11 cellular contexts compared by ENCODE assay signal in the genomic region with DNA sequence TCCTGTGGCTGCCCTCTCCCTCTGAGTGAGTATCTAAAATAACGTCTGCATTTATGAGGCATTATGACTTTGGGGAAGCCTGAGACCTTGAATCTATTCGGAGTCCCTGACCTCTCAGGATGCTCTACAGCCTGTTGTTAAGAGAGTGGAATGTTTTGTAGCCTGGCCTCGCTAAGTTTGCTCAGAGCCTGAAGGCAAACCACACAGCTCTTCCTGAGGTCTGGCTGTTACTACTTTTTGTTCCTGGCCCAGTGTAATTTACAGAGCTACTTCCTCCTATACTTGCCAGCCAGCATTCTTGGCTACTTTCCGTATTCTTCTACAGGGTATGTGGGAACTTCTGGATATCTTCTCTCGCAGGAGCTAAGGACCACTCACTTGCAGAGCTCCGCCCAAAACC. TPM values are rescaled to one million over a fixed set of nuclear protein-coding genes. Genes with fewer than 3 reads are reported as not detected.
A peak's percentile ranks its signal among the peaks of the same experiment; 100 is the strongest.
DNase-seq lines count a peak whose midpoint lies in the region; ATAC-seq and TF ChIP-seq lines count a peak whose summit lies in the region.
"Had no signal": no experiment of that assay in that cellular context is flagged by ENCODE, and none has a peak within 500 bp of the region (broad histone marks: within the 10 kb centered on the region; RNA-seq: fewer than 3 reads in every experiment).

No MANE protein-coding gene starts in this region.

- H3K79me2 ChIP-seq in hepatocyte, result peaks cover 12% of the 10 kb centered on the region

- no peaks in the 10 kb centered on the region for H3K36me3 ChIP-seq in hepatocyte (replicated peaks; ENCODE audit: insufficient read depth, low read depth)
- no peaks in the 10 kb centered on the region for H3K36me3 ChIP-seq in suprapubic skin
- H3K36me3 ChIP-seq: cardiac muscle cell, right lobe of liver had no signal

- TF ChIP-seq POLR2A in suprapubic skin (IDR thresholded peaks at IDR 0.05), result no peak

- H3K27ac ChIP-seq in hepatocyte (peak overlapping the region; percentile 54), suprapubic skin (peak overlapping the region; percentile 19)
- H3K27ac ChIP-seq: cardiac muscle cell, right lobe of liver had no signal

- no peaks in the 10 kb centered on the region for H3K27me3 ChIP-seq in hepatocyte
- no peaks in the 10 kb centered on the region for H3K27me3 ChIP-seq in suprapubic skin
- H3K27me3 ChIP-seq: cardiac muscle cell, right lobe of liver had no signal

- H2AFZ ChIP-seq in hepatocyte, result peak overlapping the region; percentile 47

- TF ChIP-seq CTCF in hepatocyte (IDR thresholded peaks at IDR 0.05; ENCODE audit: poor library complexity), result no peak
- no peak for TF ChIP-seq CTCF in suprapubic skin (IDR thresholded peaks at IDR 0.05)

- H3K9me2 ChIP-seq in hepatocyte (replicated peaks; ENCODE audit: insufficient read depth), result no peaks in the 10 kb centered on the region

- no peak for ATAC-seq in GM19328 (IDR thresholded peaks at IDR 0.05; ENCODE audit: unreplicated experiment)

- whole genome bisulfite sequencing in hepatocyte (ENCODE audit: low lambda C conversion rate, missing lambda C conversion rate), result 41% methylated on average over 6 of the region's 6 CpGs
- WGBS in suprapubic skin, result 22% methylated on average over 6 of the region's 6 CpGs

- H3K4me2 ChIP-seq in hepatocyte, result peak overlapping the region; percentile 6

- no peaks in the 10 kb centered on the region for H3K9me3 ChIP-seq in hepatocyte (ENCODE audit: low read depth)
- no peaks in the 10 kb centered on the region for H3K9me3 ChIP-seq in suprapubic skin
- H3K9me3 ChIP-seq: right lobe of liver had no signal

- no peaks in the 10 kb centered on the region for H4K20me1 ChIP-seq in hepatocyte (ENCODE audit: insufficient read depth, poor library complexity, severe bottlenecking)

- H3K4me3 ChIP-seq in hepatocyte (no peak overlapping the region), suprapubic skin (no peak overlapping the region)
- H3K4me3 ChIP-seq: cardiac muscle cell, right lobe of liver had no signal

- DNase-seq in HPDE6-E6E7 (ENCODE audit: extremely low spot score) (peak; percentile 32), UCSD-AML1 (lab: John Stamatoyannopoulos, UW; ENCODE audit: unreplicated experiment) (peak; percentile 43), hepatocyte (ENCODE audit: low spot score) (no peak), suprapubic skin (ENCODE audit: low spot score in 2 of 2) (no peak), posterior cingulate gyrus (no peak), NCI-H1436 treated with DMSO at 0.1 percent for 48 hours (lab: John Stamatoyannopoulos, UW) (no peak)
- no peak for DNase-seq in activated CD4-positive, CD25-positive, alpha-beta regulatory T cell (lab: John Stamatoyannopoulos, UW)
- DNase-seq: NK-92 treated with Interleukin-12 subunit alpha and Interleukin-12 subunit beta, amount 100 ng/mL, for 24 hours; right lobe of liver had no signal

- no peak for TF ChIP-seq EP300 in suprapubic skin (IDR thresholded peaks at IDR 0.05)

- H3K4me1 ChIP-seq in hepatocyte (ENCODE audit: insufficient read depth) (peaks cover 2% of the 10 kb centered on the region), suprapubic skin (peaks cover 33% of the 10 kb centered on the region)

- intact Hi-C loops in posterior cingulate gyrus (cut with DNase I), result loop anchor here (10.0 kb wide), 1 partner anchor 60 kb away; no protein-coding TSS in a partner anchor

RNA-seq across cellular contexts. Expression of a gene that starts 3.6 kb away (rescaled TPM):
- total RNA-seq in hepatocyte (35.5 and 43.4 TPM in 2 replicates), suprapubic skin (10 to 100 TPM; 16.9 to 43.0 (median 19.6) TPM)
- 17.6 and 24.5 TPM in 2 replicates for polyA plus RNA-seq in hepatocyte

Comparison
In these comparisons a context has a peak if more than half of its experiments do, and no peak if none do; other contexts are left out.
1. DNase-seq: peak in HPDE6-E6E7 (single experiment) and UCSD-AML1 (single experiment); none in hepatocyte (single experiment), suprapubic skin (0 of 2), posterior cingulate gyrus (0 of 10), activated CD4-positive, CD25-positive, alpha-beta regulatory T cell (0 of 4) and NCI-H1436 treated with DMSO at 0.1 percent for 48 hours (single experiment).